ENCODE assay signal across 11 cellular contexts in genomic region chr5:13866792-13867191, GRCh38.
DNase-seq lines count a peak whose midpoint lies in the region; ATAC-seq and TF ChIP-seq lines count a peak whose summit lies in the region.
"Had no signal": no experiment of that assay in that cellular context is flagged by ENCODE, and none has a peak within 500 bp of the region (broad histone marks: within the 10 kb centered on the region; RNA-seq: fewer than 3 reads in every experiment).

No MANE protein-coding gene starts in this region.

- no peaks in the 10 kb centered on the region for H3K27me3 ChIP-seq in NT2/D1 (ENCODE audit: insufficient read depth, insufficient read length)
- peaks cover 7% of the 10 kb centered on the region for H3K27me3 ChIP-seq in endodermal cell (ENCODE audit: control insufficient read depth, insufficient read depth, low read length, poor library complexity, severe bottlenecking)

- no peaks in the 10 kb centered on the region for H3K36me3 ChIP-seq in NT2/D1 (ENCODE audit: insufficient read depth, insufficient read length, low read length)
- no peaks in the 10 kb centered on the region for H3K36me3 ChIP-seq in endodermal cell (ENCODE audit: control insufficient read depth, insufficient read depth, low read length)

- H3K27me3 Mint-ChIP-seq in activated naive CD4-positive, alpha-beta T cell treated with anti-CD3 and anti-CD28 coated beads for 36 hours (ENCODE audit: low read depth), result no peaks in the 10 kb centered on the region
- peaks cover 2% of the 10 kb centered on the region for H3K27me3 Mint-ChIP-seq in endodermal cell (ENCODE audit: insufficient read depth)

- TF ChIP-seq CTCF in endodermal cell (conservative IDR thresholded peaks at IDR 0.05), result no peak

- H3K9me3 ChIP-seq in NT2/D1 (ENCODE audit: insufficient read depth, low read length) (no peaks in the 10 kb centered on the region), endodermal cell (ENCODE audit: control insufficient read depth, low read length) (no peaks in the 10 kb centered on the region)

- H3K4me3 Mint-ChIP-seq in activated naive CD4-positive, alpha-beta T cell treated with anti-CD3 and anti-CD28 coated beads for 36 hours, result no peak overlapping the region
- no peak overlapping the region for H3K4me3 Mint-ChIP-seq in endodermal cell

- no peak overlapping the region for H3K27ac Mint-ChIP-seq in activated naive CD4-positive, alpha-beta T cell treated with anti-CD3 and anti-CD28 coated beads for 36 hours
- H3K27ac Mint-ChIP-seq in endodermal cell, result no peak overlapping the region

- no peaks in the 10 kb centered on the region for H3K36me3 Mint-ChIP-seq in activated naive CD4-positive, alpha-beta T cell treated with anti-CD3 and anti-CD28 coated beads for 36 hours (ENCODE audit: low read depth)
- no peaks in the 10 kb centered on the region for H3K36me3 Mint-ChIP-seq in endodermal cell (ENCODE audit: low read depth)

- H3K9me3 Mint-ChIP-seq in activated naive CD4-positive, alpha-beta T cell treated with anti-CD3 and anti-CD28 coated beads for 36 hours, result peaks cover 9% of the 10 kb centered on the region
- H3K9me3 Mint-ChIP-seq in endodermal cell, result no peaks in the 10 kb centered on the region

- WGBS in endodermal cell (ENCODE audit: insufficient coverage in 1 of 2, insufficient read length in 1 of 2), 2 experiments, result 56% methylated on average over 5 of the region's 5 CpGs; no CpG with 5 or more reads in 1 of the 2 experiments

- H3K9ac ChIP-seq in NT2/D1 (ENCODE audit: insufficient read length, low read depth) (no peak overlapping the region), endodermal cell (ENCODE audit: extremely low read depth, low read length, poor library complexity, severe bottlenecking) (no peak overlapping the region)

- ATAC-seq in GM21528 (IDR thresholded peaks at IDR 0.05; ENCODE audit: low FRiP score, unreplicated experiment), result no peak

- H3K4me1 Mint-ChIP-seq in activated naive CD4-positive, alpha-beta T cell treated with anti-CD3 and anti-CD28 coated beads for 36 hours (ENCODE audit: low read depth), result no peaks in the 10 kb centered on the region
- no peaks in the 10 kb centered on the region for H3K4me1 Mint-ChIP-seq in endodermal cell

- no peaks in the 10 kb centered on the region for H3K4me1 ChIP-seq in NT2/D1 (ENCODE audit: insufficient read depth, insufficient read length)
- H3K4me1 ChIP-seq in endodermal cell (ENCODE audit: control insufficient read depth, insufficient read depth, low read length), result no peaks in the 10 kb centered on the region

- DNase-seq in activated naive CD4-positive, alpha-beta T cell treated with anti-CD3 and anti-CD28 coated beads for 36 hours, result peak; percentile 49
- DNase-seq in activated naive CD4-positive, alpha-beta T cell (lab: John Stamatoyannopoulos, UW), result no peak
- DNase-seq in NT2/D1 (ENCODE audit: low read depth, low spot score) (peak; percentile 3), endodermal cell (peak; percentile 84), skeletal muscle cell (ENCODE audit: low read depth) (peak; percentile 0)
- no peak for DNase-seq in stimulated activated naive CD4-positive, alpha-beta T cell treated with Interleukin-2 at 50 U/mL for 16 hours (lab: John Stamatoyannopoulos, UW)
- DNase-seq in effector CD8-positive, alpha-beta T cell (lab: John Stamatoyannopoulos, UW), result no peak
- DNase-seq: hippocampal formation, NCI-H2107 had no signal

- H3K27ac ChIP-seq in endodermal cell (ENCODE audit: low read depth, low read length), result no peak overlapping the region
- H3K27ac ChIP-seq: C4-2B had no signal

- CTCF ChIA-PET in activated naive CD4-positive, alpha-beta T cell treated with anti-CD3 and anti-CD28 coated beads for 36 hours (lab: Charles Lee), result interaction anchor here (0.7 kb wide), 1 partner anchor 8 kb away, joined by 4 read pairs; no protein-coding TSS in a partner anchor

- H3K4me3 ChIP-seq in NT2/D1 (ENCODE audit: insufficient read length, low read depth), result no peak overlapping the region
- no peak overlapping the region for H3K4me3 ChIP-seq in endodermal cell (ENCODE audit: low read length)
- no peak overlapping the region for H3K4me3 ChIP-seq in skeletal muscle cell (ENCODE audit: low read depth, low read length)

- intact Hi-C loops in activated naive CD4-positive, alpha-beta T cell treated with anti-CD3 and anti-CD28 coated beads for 36 hours (cut with micrococcal nuclease), result no loop called here

Comparison
In these comparisons a context has a peak if more than half of its experiments do, and no peak if none do; other contexts are left out.
1. DNase-seq: peak in activated naive CD4-positive, alpha-beta T cell treated with anti-CD3 and anti-CD28 coated beads for 36 hours (single experiment), NT2/D1 (single experiment), endodermal cell (single experiment) and skeletal muscle cell (single experiment); none in activated naive CD4-positive, alpha-beta T cell (0 of 4), stimulated activated naive CD4-positive, alpha-beta T cell treated with Interleukin-2 at 50 U/mL for 16 hours (single experiment) and effector CD8-positive, alpha-beta T cell (single experiment).